2 cellular contexts compared by ENCODE assay signal in the genomic region with DNA sequence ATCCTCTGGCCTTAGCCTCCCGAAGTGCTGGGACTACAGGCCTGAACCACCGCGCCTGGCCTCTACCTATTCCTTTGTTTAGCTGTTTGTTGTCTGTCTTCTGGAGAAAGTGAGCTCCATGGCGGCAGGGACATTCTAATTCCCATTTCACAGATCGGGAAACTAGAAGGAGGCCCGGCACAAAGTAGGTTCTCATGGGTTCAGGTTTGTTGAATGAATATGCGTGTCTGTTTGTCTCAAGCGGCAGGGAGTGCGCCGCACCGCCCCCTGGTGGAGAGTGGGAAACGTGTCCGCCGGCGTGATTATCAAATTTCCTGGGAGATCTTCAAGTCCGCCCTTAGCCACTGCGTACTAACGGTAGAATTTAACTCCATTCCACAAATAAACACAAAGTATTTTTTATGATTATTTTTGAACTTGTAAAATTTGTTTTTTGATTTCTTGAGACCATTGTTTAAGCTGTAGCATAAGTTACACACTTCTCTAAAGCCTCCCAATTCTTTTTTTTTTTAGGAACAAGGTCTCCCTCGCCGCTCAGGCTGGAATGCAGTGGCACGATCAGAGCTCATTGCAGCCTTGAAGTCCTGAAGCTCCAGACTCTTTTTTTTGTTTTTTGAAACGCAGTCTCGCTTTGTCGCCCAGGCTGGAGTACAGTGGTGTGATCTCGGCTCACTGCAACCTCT.
A peak's percentile ranks its signal among the peaks of the same experiment; 100 is the strongest.
TF ChIP-seq lines count a peak whose summit lies in the region.

No MANE protein-coding gene starts in this region.

TF ChIP-seq in A549, 52 proteins besides CTCF, POLR2A, EP300 and RAD21:
- TF ChIP-seq EHMT2 (IDR thresholded peaks at IDR 0.05; ENCODE audit: low read depth): no peak
- peak; percentile 81; the same call in 1 of the 2 replicates for TF ChIP-seq CHD4 (IDR thresholded peaks at IDR 0.05; ENCODE audit: borderline replicate concordance)
- no peak for TF ChIP-seq SREBF2 (IDR thresholded peaks at IDR 0.05)
- TF ChIP-seq, protein P1, sequence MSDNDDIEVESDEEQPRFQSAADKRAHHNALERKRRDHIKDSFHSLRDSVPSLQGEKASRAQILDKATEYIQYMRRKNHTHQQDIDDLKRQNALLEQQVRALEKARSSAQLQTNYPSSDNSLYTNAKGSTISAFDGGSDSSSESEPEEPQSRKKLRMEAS (IDR thresholded peaks at IDR 0.05): peak; percentile 59
- peak; percentile 85; the same call in 1 of the 2 replicates for TF ChIP-seq KDM1A (IDR thresholded peaks at IDR 0.05; ENCODE audit: low read depth)
- TF ChIP-seq SMC3 (IDR thresholded peaks at IDR 0.05): peak; percentile 90

TF ChIP-seq in endothelial cell of umbilical vein, 7 proteins besides CTCF, POLR2A, EP300 and RAD21:
- TF ChIP-seq JUN (IDR thresholded peaks at IDR 0.05; ENCODE audit: borderline replicate concordance, insufficient read depth, insufficient read length, low read depth) (no peak), EZH2 (IDR thresholded peaks at IDR 0.05; ENCODE audit: borderline replicate concordance, low read depth, low read length, severe bottlenecking) (no peak), MYC (IDR thresholded peaks at IDR 0.05; ENCODE audit: low read depth, low read length) (no peak), FOS (IDR thresholded peaks at IDR 0.05; ENCODE audit: borderline replicate concordance, insufficient read depth, low read length) (no peak), POLR2AphosphoS5 (IDR thresholded peaks at IDR 0.05; ENCODE audit: insufficient read depth, low read depth, low read length) (no peak), GATA2 (IDR thresholded peaks at IDR 0.05; ENCODE audit: insufficient read depth, insufficient read length, low read depth, low read length) (no peak)
- TF ChIP-seq, protein P1 (IDR thresholded peaks at IDR 0.05; ENCODE audit: insufficient read depth, insufficient read length): no peak
